1 cellular context compared by ENCODE assay signal in the genomic region with DNA sequence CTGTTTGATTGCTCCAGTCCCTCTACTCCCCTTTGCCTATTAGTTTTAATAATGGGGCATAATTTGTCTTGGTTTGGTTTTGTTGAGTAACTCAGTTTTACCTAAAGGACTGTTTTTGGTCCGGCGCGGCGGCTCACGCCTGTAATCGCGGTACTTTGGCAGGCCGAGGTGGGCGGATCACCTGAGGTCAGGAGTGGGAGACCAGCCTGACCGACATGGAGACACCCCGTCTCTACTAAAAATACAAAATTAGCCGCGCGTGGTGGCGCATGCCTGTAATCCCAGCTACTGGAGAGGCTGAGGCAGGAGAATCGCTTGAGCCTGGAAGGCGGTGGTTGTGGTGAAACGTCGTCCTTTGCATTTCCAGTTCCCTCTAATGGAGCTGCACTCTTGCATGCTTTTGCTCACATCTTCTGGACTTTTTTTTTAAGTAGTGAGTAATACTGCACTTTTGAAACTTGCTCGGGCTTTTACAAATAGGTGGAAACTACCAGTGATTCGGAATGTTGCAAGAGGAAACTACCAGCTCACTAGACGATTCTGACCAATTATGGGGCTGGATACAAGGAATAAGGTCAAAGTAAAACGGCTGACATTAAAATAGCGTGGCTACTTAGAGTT.
TF ChIP-seq lines count a peak whose summit lies in the region.

No MANE protein-coding gene starts in this region.

TF ChIP-seq in GM12878, 131 proteins besides CTCF, POLR2A, EP300 and RAD21 (continued from another document and continues in another):
- TF ChIP-seq, protein P1, sequence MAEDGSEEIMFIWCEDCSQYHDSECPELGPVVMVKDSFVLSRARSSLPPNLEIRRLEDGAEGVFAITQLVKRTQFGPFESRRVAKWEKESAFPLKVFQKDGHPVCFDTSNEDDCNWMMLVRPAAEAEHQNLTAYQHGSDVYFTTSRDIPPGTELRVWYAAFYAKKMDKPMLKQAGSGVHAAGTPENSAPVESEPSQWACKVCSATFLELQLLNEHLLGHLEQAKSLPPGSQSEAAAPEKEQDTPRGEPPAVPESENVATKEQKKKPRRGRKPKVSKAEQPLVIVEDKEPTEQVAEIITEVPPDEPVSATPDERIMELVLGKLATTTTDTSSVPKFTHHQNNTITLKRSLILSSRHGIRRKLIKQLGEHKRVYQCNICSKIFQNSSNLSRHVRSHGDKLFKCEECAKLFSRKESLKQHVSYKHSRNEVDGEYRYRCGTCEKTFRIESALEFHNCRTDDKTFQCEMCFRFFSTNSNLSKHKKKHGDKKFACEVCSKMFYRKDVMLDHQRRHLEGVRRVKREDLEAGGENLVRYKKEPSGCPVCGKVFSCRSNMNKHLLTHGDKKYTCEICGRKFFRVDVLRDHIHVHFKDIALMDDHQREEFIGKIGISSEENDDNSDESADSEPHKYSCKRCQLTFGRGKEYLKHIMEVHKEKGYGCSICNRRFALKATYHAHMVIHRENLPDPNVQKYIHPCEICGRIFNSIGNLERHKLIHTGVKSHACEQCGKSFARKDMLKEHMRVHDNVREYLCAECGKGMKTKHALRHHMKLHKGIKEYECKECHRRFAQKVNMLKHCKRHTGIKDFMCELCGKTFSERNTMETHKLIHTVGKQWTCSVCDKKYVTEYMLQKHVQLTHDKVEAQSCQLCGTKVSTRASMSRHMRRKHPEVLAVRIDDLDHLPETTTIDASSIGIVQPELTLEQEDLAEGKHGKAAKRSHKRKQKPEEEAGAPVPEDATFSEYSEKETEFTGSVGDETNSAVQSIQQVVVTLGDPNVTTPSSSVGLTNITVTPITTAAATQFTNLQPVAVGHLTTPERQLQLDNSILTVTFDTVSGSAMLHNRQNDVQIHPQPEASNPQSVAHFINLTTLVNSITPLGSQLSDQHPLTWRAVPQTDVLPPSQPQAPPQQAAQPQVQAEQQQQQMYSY (CRISPR knock-in tag; IDR thresholded peaks at IDR 0.05), result no peak
- no peak for TF ChIP-seq SREBF1 (IDR thresholded peaks at IDR 0.05; ENCODE audit: low read length)
- no peak for TF ChIP-seq DPF2 (IDR thresholded peaks at IDR 0.05)
- no peak for TF ChIP-seq TCF12 (IDR thresholded peaks at IDR 0.05; ENCODE audit: low read depth, low read length)
- TF ChIP-seq EGR1 (IDR thresholded peaks at IDR 0.05; ENCODE audit: borderline replicate concordance in 1 of 2, low read depth in 2 of 2, low read length in 2 of 2), result no peak
- TF ChIP-seq, protein P2, sequence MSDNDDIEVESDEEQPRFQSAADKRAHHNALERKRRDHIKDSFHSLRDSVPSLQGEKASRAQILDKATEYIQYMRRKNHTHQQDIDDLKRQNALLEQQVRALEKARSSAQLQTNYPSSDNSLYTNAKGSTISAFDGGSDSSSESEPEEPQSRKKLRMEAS (IDR thresholded peaks at IDR 0.05; ENCODE audit: low read depth, low read length), result no peak
- TF ChIP-seq, protein P3, sequence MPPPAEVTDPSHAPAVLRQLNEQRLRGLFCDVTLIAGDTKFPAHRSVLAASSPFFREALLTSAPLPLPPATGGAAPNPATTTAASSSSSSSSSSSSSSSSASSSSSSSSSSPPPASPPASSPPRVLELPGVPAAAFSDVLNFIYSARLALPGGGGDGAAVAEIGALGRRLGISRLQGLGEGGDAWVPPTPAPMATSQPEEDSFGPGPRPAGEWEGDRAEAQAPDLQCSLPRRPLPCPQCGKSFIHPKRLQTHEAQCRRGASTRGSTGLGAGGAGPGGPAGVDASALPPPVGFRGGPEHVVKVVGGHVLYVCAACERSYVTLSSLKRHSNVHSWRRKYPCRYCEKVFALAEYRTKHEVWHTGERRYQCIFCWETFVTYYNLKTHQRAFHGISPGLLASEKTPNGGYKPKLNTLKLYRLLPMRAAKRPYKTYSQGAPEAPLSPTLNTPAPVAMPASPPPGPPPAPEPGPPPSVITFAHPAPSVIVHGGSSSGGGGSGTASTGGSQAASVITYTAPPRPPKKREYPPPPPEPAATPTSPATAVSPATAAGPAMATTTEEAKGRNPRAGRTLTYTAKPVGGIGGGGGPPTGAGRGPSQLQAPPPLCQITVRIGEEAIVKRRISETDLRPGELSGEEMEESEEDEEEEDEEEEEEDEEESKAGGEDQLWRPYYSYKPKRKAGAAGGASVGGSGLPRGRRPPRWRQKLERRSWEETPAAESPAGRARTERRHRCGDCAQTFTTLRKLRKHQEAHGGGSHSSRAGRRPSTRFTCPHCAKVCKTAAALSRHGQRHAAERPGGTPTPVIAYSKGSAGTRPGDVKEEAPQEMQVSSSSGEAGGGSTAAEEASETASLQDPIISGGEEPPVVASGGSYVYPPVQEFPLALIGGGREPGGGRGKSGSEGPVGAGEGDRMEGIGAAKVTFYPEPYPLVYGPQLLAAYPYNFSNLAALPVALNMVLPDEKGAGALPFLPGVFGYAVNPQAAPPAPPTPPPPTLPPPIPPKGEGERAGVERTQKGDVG (CRISPR knock-in tag; IDR thresholded peaks at IDR 0.05), result no peak
- TF ChIP-seq, protein P4, sequence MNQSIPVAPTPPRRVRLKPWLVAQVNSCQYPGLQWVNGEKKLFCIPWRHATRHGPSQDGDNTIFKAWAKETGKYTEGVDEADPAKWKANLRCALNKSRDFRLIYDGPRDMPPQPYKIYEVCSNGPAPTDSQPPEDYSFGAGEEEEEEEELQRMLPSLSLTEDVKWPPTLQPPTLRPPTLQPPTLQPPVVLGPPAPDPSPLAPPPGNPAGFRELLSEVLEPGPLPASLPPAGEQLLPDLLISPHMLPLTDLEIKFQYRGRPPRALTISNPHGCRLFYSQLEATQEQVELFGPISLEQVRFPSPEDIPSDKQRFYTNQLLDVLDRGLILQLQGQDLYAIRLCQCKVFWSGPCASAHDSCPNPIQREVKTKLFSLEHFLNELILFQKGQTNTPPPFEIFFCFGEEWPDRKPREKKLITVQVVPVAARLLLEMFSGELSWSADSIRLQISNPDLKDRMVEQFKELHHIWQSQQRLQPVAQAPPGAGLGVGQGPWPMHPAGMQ (IDR thresholded peaks at IDR 0.05; ENCODE audit: borderline replicate concordance), result no peak
- no peak for TF ChIP-seq CHD1 (IDR thresholded peaks at IDR 0.05; ENCODE audit: low read depth, low read length)
- peak; percentile 25; the same call in 1 of the 2 replicates for TF ChIP-seq SPI1 (IDR thresholded peaks at IDR 0.05; ENCODE audit: borderline replicate concordance, insufficient read depth, low read depth, low read length)
- TF ChIP-seq MYB (IDR thresholded peaks at IDR 0.05; ENCODE audit: borderline replicate concordance, low read depth, low read length), result no peak
- TF ChIP-seq BRCA1 (IDR thresholded peaks at IDR 0.05; ENCODE audit: low read depth, low read length), result no peak
- TF ChIP-seq ZZZ3 (IDR thresholded peaks at IDR 0.05; ENCODE audit: control insufficient read depth, insufficient read length, low read depth), result no peak
- no peak for TF ChIP-seq MEF2A (IDR thresholded peaks at IDR 0.05; ENCODE audit: insufficient read depth, low read depth, low read length)
- TF ChIP-seq, protein P5, sequence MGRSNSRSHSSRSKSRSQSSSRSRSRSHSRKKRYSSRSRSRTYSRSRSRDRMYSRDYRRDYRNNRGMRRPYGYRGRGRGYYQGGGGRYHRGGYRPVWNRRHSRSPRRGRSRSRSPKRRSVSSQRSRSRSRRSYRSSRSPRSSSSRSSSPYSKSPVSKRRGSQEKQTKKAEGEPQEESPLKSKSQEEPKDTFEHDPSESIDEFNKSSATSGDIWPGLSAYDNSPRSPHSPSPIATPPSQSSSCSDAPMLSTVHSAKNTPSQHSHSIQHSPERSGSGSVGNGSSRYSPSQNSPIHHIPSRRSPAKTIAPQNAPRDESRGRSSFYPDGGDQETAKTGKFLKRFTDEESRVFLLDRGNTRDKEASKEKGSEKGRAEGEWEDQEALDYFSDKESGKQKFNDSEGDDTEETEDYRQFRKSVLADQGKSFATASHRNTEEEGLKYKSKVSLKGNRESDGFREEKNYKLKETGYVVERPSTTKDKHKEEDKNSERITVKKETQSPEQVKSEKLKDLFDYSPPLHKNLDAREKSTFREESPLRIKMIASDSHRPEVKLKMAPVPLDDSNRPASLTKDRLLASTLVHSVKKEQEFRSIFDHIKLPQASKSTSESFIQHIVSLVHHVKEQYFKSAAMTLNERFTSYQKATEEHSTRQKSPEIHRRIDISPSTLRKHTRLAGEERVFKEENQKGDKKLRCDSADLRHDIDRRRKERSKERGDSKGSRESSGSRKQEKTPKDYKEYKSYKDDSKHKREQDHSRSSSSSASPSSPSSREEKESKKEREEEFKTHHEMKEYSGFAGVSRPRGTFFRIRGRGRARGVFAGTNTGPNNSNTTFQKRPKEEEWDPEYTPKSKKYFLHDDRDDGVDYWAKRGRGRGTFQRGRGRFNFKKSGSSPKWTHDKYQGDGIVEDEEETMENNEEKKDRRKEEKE (IDR thresholded peaks at IDR 0.05), result no peak
- TF ChIP-seq, protein P6, sequence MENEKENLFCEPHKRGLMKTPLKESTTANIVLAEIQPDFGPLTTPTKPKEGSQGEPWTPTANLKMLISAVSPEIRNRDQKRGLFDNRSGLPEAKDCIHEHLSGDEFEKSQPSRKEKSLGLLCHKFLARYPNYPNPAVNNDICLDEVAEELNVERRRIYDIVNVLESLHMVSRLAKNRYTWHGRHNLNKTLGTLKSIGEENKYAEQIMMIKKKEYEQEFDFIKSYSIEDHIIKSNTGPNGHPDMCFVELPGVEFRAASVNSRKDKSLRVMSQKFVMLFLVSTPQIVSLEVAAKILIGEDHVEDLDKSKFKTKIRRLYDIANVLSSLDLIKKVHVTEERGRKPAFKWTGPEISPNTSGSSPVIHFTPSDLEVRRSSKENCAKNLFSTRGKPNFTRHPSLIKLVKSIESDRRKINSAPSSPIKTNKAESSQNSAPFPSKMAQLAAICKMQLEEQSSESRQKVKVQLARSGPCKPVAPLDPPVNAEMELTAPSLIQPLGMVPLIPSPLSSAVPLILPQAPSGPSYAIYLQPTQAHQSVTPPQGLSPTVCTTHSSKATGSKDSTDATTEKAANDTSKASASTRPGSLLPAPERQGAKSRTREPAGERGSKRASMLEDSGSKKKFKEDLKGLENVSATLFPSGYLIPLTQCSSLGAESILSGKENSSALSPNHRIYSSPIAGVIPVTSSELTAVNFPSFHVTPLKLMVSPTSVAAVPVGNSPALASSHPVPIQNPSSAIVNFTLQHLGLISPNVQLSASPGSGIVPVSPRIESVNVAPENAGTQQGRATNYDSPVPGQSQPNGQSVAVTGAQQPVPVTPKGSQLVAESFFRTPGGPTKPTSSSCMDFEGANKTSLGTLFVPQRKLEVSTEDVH (IDR thresholded peaks at IDR 0.05; ENCODE audit: low read depth, partially characterized antibody), result no peak
- TF ChIP-seq ZNF217 (IDR thresholded peaks at IDR 0.05), result no peak
- TF ChIP-seq MYC (IDR thresholded peaks at IDR 0.05; ENCODE audit: insufficient read depth, insufficient read length, insufficient replicate concordance, low read length, severe bottlenecking), result no peak
- TF ChIP-seq RB1 (IDR thresholded peaks at IDR 0.05; ENCODE audit: borderline replicate concordance), result no peak
- TF ChIP-seq, protein P7, sequence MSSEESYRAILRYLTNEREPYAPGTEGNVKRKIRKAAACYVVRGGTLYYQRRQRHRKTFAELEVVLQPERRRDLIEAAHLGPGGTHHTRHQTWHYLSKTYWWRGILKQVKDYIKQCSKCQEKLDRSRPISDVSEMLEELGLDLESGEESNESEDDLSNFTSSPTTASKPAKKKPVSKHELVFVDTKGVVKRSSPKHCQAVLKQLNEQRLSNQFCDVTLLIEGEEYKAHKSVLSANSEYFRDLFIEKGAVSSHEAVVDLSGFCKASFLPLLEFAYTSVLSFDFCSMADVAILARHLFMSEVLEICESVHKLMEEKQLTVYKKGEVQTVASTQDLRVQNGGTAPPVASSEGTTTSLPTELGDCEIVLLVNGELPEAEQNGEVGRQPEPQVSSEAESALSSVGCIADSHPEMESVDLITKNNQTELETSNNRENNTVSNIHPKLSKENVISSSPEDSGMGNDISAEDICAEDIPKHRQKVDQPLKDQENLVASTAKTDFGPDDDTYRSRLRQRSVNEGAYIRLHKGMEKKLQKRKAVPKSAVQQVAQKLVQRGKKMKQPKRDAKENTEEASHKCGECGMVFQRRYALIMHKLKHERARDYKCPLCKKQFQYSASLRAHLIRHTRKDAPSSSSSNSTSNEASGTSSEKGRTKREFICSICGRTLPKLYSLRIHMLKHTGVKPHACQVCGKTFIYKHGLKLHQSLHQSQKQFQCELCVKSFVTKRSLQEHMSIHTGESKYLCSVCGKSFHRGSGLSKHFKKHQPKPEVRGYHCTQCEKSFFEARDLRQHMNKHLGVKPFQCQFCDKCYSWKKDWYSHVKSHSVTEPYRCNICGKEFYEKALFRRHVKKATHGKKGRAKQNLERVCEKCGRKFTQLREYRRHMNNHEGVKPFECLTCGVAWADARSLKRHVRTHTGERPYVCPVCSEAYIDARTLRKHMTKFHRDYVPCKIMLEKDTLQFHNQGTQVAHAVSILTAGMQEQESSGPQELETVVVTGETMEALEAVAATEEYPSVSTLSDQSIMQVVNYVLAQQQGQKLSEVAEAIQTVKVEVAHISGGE (CRISPR knock-in tag; IDR thresholded peaks at IDR 0.05), result no peak
- no peak; the same call in 1 of the 2 replicates for TF ChIP-seq PML (IDR thresholded peaks at IDR 0.05; ENCODE audit: low read length)
- TF ChIP-seq CREB1 (IDR thresholded peaks at IDR 0.05; ENCODE audit: low read depth), result no peak
- no peak for TF ChIP-seq RFX5 (IDR thresholded peaks at IDR 0.05; ENCODE audit: low read depth, low read length)
- no peak for TF ChIP-seq SIX5 (IDR thresholded peaks at IDR 0.05; ENCODE audit: low read depth, low read length, severe bottlenecking)
- no peak for TF ChIP-seq RBBP5 (conservative IDR thresholded peaks at IDR 0.05)
- no peak for TF ChIP-seq RELA (IDR thresholded peaks at IDR 0.05; ENCODE audit: borderline replicate concordance, partially characterized antibody)
- no peak for TF ChIP-seq IRF4 (IDR thresholded peaks at IDR 0.05; ENCODE audit: low read depth, low read length)
- no peak for TF ChIP-seq CBFB (IDR thresholded peaks at IDR 0.05; ENCODE audit: low read depth)
- TF ChIP-seq, protein P8, sequence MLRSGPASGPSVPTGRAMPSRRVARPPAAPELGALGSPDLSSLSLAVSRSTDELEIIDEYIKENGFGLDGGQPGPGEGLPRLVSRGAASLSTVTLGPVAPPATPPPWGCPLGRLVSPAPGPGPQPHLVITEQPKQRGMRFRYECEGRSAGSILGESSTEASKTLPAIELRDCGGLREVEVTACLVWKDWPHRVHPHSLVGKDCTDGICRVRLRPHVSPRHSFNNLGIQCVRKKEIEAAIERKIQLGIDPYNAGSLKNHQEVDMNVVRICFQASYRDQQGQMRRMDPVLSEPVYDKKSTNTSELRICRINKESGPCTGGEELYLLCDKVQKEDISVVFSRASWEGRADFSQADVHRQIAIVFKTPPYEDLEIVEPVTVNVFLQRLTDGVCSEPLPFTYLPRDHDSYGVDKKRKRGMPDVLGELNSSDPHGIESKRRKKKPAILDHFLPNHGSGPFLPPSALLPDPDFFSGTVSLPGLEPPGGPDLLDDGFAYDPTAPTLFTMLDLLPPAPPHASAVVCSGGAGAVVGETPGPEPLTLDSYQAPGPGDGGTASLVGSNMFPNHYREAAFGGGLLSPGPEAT (IDR thresholded peaks at IDR 0.05; ENCODE audit: low read depth), result no peak
- no peak for TF ChIP-seq TAF1 (IDR thresholded peaks at IDR 0.05; ENCODE audit: borderline replicate concordance, low read depth, low read length)
- 0 out of 2 replicates have a peak, but pooled peaks have one; percentile 54 for TF ChIP-seq SMARCA5 (IDR thresholded peaks at IDR 0.05)
